ENCODE assay signal across 16 cellular contexts in genomic region chr10:71984126-71984797, GRCh38. TPM values are rescaled to one million over a fixed set of nuclear protein-coding genes. Genes with fewer than 3 reads are reported as not detected.
A peak's percentile ranks its signal among the peaks of the same experiment; 100 is the strongest.
DNase-seq lines count a peak whose midpoint lies in the region; ATAC-seq and TF ChIP-seq lines count a peak whose summit lies in the region.
"Had no signal": no experiment of that assay in that cellular context is flagged by ENCODE, and none has a peak within 500 bp of the region (broad histone marks: within the 10 kb centered on the region; RNA-seq: fewer than 3 reads in every experiment).

No MANE protein-coding gene starts in this region.

- WGBS in esophagus muscularis mucosa = 95% methylated on average over 15 of the region's 15 CpGs
- 78 to 80% methylated on average over 15 of the region's 15 CpGs for WGBS in tibial nerve, 2 donors

- no peak for ATAC-seq in activated CD4-positive, alpha-beta T cell treated with anti-CD3 and anti-CD28 coated beads for 36 hours
- ATAC-seq in HG03442 (IDR thresholded peaks at IDR 0.05; ENCODE audit: unreplicated experiment) = no peak
- ATAC-seq: esophagus mucosa, HCT116 had no signal

- DNase-seq in activated CD4-positive, alpha-beta T cell treated with anti-CD3 and anti-CD28 coated beads for 36 hours = no peak
- no peak for DNase-seq in activated CD4-positive, alpha-beta T cell treated with anti-CD3 and anti-CD28 coated beads for 48 hours
- no peak for DNase-seq in esophagus muscularis mucosa (ENCODE audit: extremely low spot score)
- no peak for DNase-seq in neural progenitor cell (ENCODE audit: low spot score)
- no peak for DNase-seq in tibial nerve (ENCODE audit: low spot score in 2 of 2)
- no peak for DNase-seq in MG63
- no peak for DNase-seq in HEK293T (ENCODE audit: extremely low spot score)
- DNase-seq: activated gamma-delta T cell treated with Interleukin-2 at 50 U/mL for 16 hours; NCI-H2081 treated with DMSO at 0.1 percent for 48 hours; NCI-H774; SHP77 treated with DMSO at 0.1 percent for 48 hours; stimulated activated CD4-positive, alpha-beta T cell treated with anti-CD3 and anti-CD28 coated beads, Interleukin-2, amount 100 ng/mL, for 48 hours had no signal

- no peak overlapping the region for H3K4me3 ChIP-seq in esophagus muscularis mucosa
- no peak overlapping the region for H3K4me3 ChIP-seq in neural progenitor cell
- no peak overlapping the region for H3K4me3 ChIP-seq in tibial nerve
- no peak overlapping the region for H3K4me3 ChIP-seq in MG63

- TF ChIP-seq POLR2A in esophagus muscularis mucosa (IDR thresholded peaks at IDR 0.05; ENCODE audit: low read depth) = no peak
- no peak for TF ChIP-seq POLR2A in tibial nerve (IDR thresholded peaks at IDR 0.05)

- H3K9me3 Mint-ChIP-seq in activated CD4-positive, alpha-beta T cell treated with anti-CD3 and anti-CD28 coated beads for 36 hours (ENCODE audit: low read depth) = no peaks in the 10 kb centered on the region
- H3K9me3 Mint-ChIP-seq in neural progenitor cell = peaks cover 8% of the 10 kb centered on the region
- H3K9me3 Mint-ChIP-seq: memory B cell had no signal

- H3K27ac Mint-ChIP-seq in activated CD4-positive, alpha-beta T cell treated with anti-CD3 and anti-CD28 coated beads for 36 hours = peak overlapping the region; percentile 7
- no peak overlapping the region for H3K27ac Mint-ChIP-seq in neural progenitor cell
- H3K27ac Mint-ChIP-seq: memory B cell had no signal

- POLR2A ChIA-PET in activated CD4-positive, alpha-beta T cell treated with anti-CD3 and anti-CD28 coated beads for 36 hours (lab: Charles Lee) = no interaction called here
- POLR2A ChIA-PET in HEK293T (lab: Yijun Ruan, JAX) = no interaction called here

- H3K4me1 Mint-ChIP-seq in activated CD4-positive, alpha-beta T cell treated with anti-CD3 and anti-CD28 coated beads for 36 hours = peaks cover 23% of the 10 kb centered on the region
- H3K4me1 Mint-ChIP-seq in neural progenitor cell = peaks cover 61% of the 10 kb centered on the region

- H3K4me1 ChIP-seq in esophagus muscularis mucosa = peaks cover 89 to 92% (median 92%) of the 10 kb centered on the region in 4 donors
- H3K4me1 ChIP-seq in neural progenitor cell = peaks cover 25% of the 10 kb centered on the region
- H3K4me1 ChIP-seq in tibial nerve = peaks cover 15 to 98% (median 78%) of the 10 kb centered on the region in 4 donors

- no peak for TF ChIP-seq CTCF in esophagus muscularis mucosa (IDR thresholded peaks at IDR 0.05)
- no peak for TF ChIP-seq CTCF in neural progenitor cell (IDR thresholded peaks at IDR 0.05)
- no peak for TF ChIP-seq CTCF in tibial nerve (IDR thresholded peaks at IDR 0.05)

- no peak for TF ChIP-seq EP300 in esophagus muscularis mucosa (IDR thresholded peaks at IDR 0.05)
- no peak for TF ChIP-seq EP300 in tibial nerve (IDR thresholded peaks at IDR 0.05)

- H2AFZ ChIP-seq in neural progenitor cell (replicated peaks) = no peak overlapping the region

- H3K27me3 ChIP-seq in esophagus muscularis mucosa (no peaks in the 10 kb centered on the region), neural progenitor cell (no peaks in the 10 kb centered on the region), tibial nerve (no peaks in the 10 kb centered on the region), MG63 (no peaks in the 10 kb centered on the region)

- intact Hi-C loops in activated CD4-positive, alpha-beta T cell treated with anti-CD3 and anti-CD28 coated beads for 36 hours (cut with DNase I, micrococcal nuclease) = no loop called here
- intact Hi-C loops in esophagus muscularis mucosa (cut with DNase I) = no loop called here

- CTCF ChIA-PET in activated CD4-positive, alpha-beta T cell treated with anti-CD3 and anti-CD28 coated beads for 36 hours (lab: Charles Lee) = interaction anchor here (0.5 to 2.6 kb wide), 7 partner anchors 10 to 291 kb away, joined by 3 to 11 read pairs (median 3); no protein-coding TSS in a partner anchor
- CTCF ChIA-PET in HEK293T (lab: Yijun Ruan, JAX) = interaction anchor here (1.0 to 2.0 kb wide), 2 partner anchors 10 to 64 kb away, joined by 4 to 5 read pairs; no protein-coding TSS in a partner anchor

- H3K79me2 ChIP-seq in neural progenitor cell (ENCODE audit: low read depth) = no peaks in the 10 kb centered on the region

- peaks cover 16% of the 10 kb centered on the region for H3F3A ChIP-seq in neural progenitor cell (ENCODE audit: low read depth)

- H3K27me3 Mint-ChIP-seq in activated CD4-positive, alpha-beta T cell treated with anti-CD3 and anti-CD28 coated beads for 36 hours = peaks cover 3% of the 10 kb centered on the region
- H3K27me3 Mint-ChIP-seq in neural progenitor cell (ENCODE audit: insufficient read depth, low read depth) = no peaks in the 10 kb centered on the region

- no peak overlapping the region for H3K4me2 ChIP-seq in neural progenitor cell

- H3K9me3 ChIP-seq in esophagus muscularis mucosa (no peaks in the 10 kb centered on the region), neural progenitor cell (ENCODE audit: low read depth) (no peaks in the 10 kb centered on the region), tibial nerve (no peaks in the 10 kb centered on the region), MG63 (no peaks in the 10 kb centered on the region)

- H4K20me1 ChIP-seq in neural progenitor cell (ENCODE audit: low read depth) = peaks cover 9% of the 10 kb centered on the region

- H3K27ac ChIP-seq in esophagus muscularis mucosa (replicated peaks in 1 of 4) = peak overlapping the region; percentile 82 to 88 (median 84)
- peak overlapping the region; percentile 58 for H3K27ac ChIP-seq in neural progenitor cell
- H3K27ac ChIP-seq in tibial nerve = peak overlapping the region; percentile 66 to 99 (median 90)

- no peak overlapping the region for H3K4me3 Mint-ChIP-seq in activated CD4-positive, alpha-beta T cell treated with anti-CD3 and anti-CD28 coated beads for 36 hours
- H3K4me3 Mint-ChIP-seq in neural progenitor cell = no peak overlapping the region
- H3K4me3 Mint-ChIP-seq: memory B cell had no signal

- H3K36me3 ChIP-seq in esophagus muscularis mucosa = no peaks in the 10 kb centered on the region
- no peaks in the 10 kb centered on the region for H3K36me3 ChIP-seq in neural progenitor cell
- H3K36me3 ChIP-seq in tibial nerve = no peaks in the 10 kb centered on the region
- H3K36me3 ChIP-seq in MG63 = peaks cover 60% of the 10 kb centered on the region

- no peaks in the 10 kb centered on the region for H3K36me3 Mint-ChIP-seq in activated CD4-positive, alpha-beta T cell treated with anti-CD3 and anti-CD28 coated beads for 36 hours (ENCODE audit: low read depth)
- H3K36me3 Mint-ChIP-seq in neural progenitor cell = peaks cover 10% of the 10 kb centered on the region
- H3K36me3 Mint-ChIP-seq: memory B cell had no signal

- no peak overlapping the region for H3K9ac ChIP-seq in neural progenitor cell

TF ChIP-seq in HEK293T, 16 proteins besides CTCF, POLR2A, EP300 and RAD21:
- TF ChIP-seq FOXM1 (IDR thresholded peaks at IDR 0.05; ENCODE audit: borderline replicate concordance) = no peak
- TF ChIP-seq LEF1 (IDR thresholded peaks at IDR 0.05; ENCODE audit: borderline replicate concordance) = no peak
- TF ChIP-seq TARDBP (IDR thresholded peaks at IDR 0.05) = no peak
- TF ChIP-seq FOXA1 (IDR thresholded peaks at IDR 0.05) = no peak
- TF ChIP-seq ARNT (IDR thresholded peaks at IDR 0.05) = no peak

RNA-seq across cellular contexts. Expression of gene CHST3, which starts 20.1 kb away (rescaled TPM):
- total RNA-seq in activated CD4-positive, alpha-beta T cell treated with anti-CD3 and anti-CD28 coated beads for 36 hours = under 1 TPM; 0.46 to 0.47 TPM
- total RNA-seq in esophagus muscularis mucosa (10 to 100 TPM; 24.1 to 43.0 (median 38.7) TPM), neural progenitor cell (ENCODE audit: low replicate concordance) (9.1 and 11.9 TPM in 2 replicates), tibial nerve (10 to 100 TPM; 41.2 to 56.4 (median 47.4) TPM)
- 14.6 and 21.7 TPM in 2 replicates for total RNA-seq in MG63 (2014; rRNA removed; shearing (Covaris generic); ENCODE audit: low replicate concordance)
